Comparison of ENCODE assay signal across 1 cellular context in the genomic region with DNA sequence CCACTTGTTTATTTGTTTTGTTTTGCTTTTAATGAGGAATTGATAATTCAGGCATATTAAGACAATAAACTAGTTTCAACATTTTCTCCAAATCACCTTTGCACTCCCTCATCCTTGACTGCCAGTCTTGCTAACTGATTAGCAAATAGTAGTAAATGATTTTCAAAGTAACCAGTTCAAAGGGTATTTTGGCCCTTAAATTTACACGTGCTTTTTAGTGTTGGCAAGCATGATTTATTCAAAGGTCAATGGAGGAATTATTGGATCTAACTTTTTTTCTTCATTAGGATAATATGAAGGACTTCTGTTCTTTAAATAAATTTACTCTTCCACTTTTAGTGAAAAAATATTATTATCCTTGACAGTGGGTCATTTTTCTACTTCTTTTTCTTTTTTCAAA.
TF ChIP-seq lines count a peak whose summit lies in the region.

No MANE protein-coding gene starts in this region.

TF ChIP-seq in HepG2, 621 proteins besides CTCF, POLR2A, EP300 and RAD21 (continued from another document and continues in another):
- TF ChIP-seq ZNF30 (CRISPR knock-in tag; IDR thresholded peaks at IDR 0.05) (no peak), SOX5 (CRISPR knock-in tag; IDR thresholded peaks at IDR 0.05; ENCODE audit: borderline replicate concordance) (peak; percentile 63; the same call in 1 of the 2 replicates), TBX3 (IDR thresholded peaks at IDR 0.05; ENCODE audit: borderline replicate concordance) (0 out of 2 replicates have a peak, but pooled peaks have one; percentile 12), ZBTB42 (CRISPR knock-in tag; IDR thresholded peaks at IDR 0.05) (no peak), BHLHE40 (IDR thresholded peaks at IDR 0.05; ENCODE audit: low read length) (peak; percentile 9; the same call in 1 of the 2 replicates), TERF1 (CRISPR knock-in tag; IDR thresholded peaks at IDR 0.05) (no peak), NONO (IDR thresholded peaks at IDR 0.05) (no peak), NONO (CRISPR knock-in tag; conservative IDR thresholded peaks at IDR 0.05) (no peak), ZNF576 (CRISPR knock-in tag; IDR thresholded peaks at IDR 0.05) (no peak), PPARG (CRISPR knock-in tag; conservative IDR thresholded peaks at IDR 0.05) (peak; percentile 63; the same call in 1 of the 2 replicates), NR2F2 (IDR thresholded peaks at IDR 0.05; ENCODE audit: borderline replicate concordance, low read depth) (no peak), ZMYM4 (CRISPR knock-in tag; IDR thresholded peaks at IDR 0.05) (peak; percentile 70; the same call in 1 of the 2 replicates), ELF3 (CRISPR knock-in tag; IDR thresholded peaks at IDR 0.05) (no peak), ARNTL (CRISPR knock-in tag; IDR thresholded peaks at IDR 0.05) (peak; percentile 60; the same call in 1 of the 2 replicates), GFI1 (CRISPR knock-in tag; IDR thresholded peaks at IDR 0.05; ENCODE audit: borderline replicate concordance) (peak; percentile 31; the same call in 1 of the 2 replicates), ASH2L (IDR thresholded peaks at IDR 0.05; ENCODE audit: insufficient read length, low read depth, low read length) (no peak), ATRX (CRISPR knock-in tag; IDR thresholded peaks at IDR 0.05; ENCODE audit: borderline replicate concordance) (no peak), SATB2 (CRISPR knock-in tag; IDR thresholded peaks at IDR 0.05) (no peak), MBNL3 (CRISPR knock-in tag; conservative IDR thresholded peaks at IDR 0.05) (no peak), KDM5A (IDR thresholded peaks at IDR 0.05; ENCODE audit: borderline replicate concordance, low read length) (no peak), ZNF574 (CRISPR knock-in tag; IDR thresholded peaks at IDR 0.05) (no peak)
- TF ChIP-seq, protein P1, sequence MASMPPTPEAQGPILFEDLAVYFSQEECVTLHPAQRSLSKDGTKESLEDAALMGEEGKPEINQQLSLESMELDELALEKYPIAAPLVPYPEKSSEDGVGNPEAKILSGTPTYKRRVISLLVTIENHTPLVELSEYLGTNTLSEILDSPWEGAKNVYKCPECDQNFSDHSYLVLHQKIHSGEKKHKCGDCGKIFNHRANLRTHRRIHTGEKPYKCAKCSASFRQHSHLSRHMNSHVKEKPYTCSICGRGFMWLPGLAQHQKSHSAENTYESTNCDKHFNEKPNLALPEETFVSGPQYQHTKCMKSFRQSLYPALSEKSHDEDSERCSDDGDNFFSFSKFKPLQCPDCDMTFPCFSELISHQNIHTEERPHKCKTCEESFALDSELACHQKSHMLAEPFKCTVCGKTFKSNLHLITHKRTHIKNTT (CRISPR knock-in tag; IDR thresholded peaks at IDR 0.05) = no peak
- TF ChIP-seq, protein P2, sequence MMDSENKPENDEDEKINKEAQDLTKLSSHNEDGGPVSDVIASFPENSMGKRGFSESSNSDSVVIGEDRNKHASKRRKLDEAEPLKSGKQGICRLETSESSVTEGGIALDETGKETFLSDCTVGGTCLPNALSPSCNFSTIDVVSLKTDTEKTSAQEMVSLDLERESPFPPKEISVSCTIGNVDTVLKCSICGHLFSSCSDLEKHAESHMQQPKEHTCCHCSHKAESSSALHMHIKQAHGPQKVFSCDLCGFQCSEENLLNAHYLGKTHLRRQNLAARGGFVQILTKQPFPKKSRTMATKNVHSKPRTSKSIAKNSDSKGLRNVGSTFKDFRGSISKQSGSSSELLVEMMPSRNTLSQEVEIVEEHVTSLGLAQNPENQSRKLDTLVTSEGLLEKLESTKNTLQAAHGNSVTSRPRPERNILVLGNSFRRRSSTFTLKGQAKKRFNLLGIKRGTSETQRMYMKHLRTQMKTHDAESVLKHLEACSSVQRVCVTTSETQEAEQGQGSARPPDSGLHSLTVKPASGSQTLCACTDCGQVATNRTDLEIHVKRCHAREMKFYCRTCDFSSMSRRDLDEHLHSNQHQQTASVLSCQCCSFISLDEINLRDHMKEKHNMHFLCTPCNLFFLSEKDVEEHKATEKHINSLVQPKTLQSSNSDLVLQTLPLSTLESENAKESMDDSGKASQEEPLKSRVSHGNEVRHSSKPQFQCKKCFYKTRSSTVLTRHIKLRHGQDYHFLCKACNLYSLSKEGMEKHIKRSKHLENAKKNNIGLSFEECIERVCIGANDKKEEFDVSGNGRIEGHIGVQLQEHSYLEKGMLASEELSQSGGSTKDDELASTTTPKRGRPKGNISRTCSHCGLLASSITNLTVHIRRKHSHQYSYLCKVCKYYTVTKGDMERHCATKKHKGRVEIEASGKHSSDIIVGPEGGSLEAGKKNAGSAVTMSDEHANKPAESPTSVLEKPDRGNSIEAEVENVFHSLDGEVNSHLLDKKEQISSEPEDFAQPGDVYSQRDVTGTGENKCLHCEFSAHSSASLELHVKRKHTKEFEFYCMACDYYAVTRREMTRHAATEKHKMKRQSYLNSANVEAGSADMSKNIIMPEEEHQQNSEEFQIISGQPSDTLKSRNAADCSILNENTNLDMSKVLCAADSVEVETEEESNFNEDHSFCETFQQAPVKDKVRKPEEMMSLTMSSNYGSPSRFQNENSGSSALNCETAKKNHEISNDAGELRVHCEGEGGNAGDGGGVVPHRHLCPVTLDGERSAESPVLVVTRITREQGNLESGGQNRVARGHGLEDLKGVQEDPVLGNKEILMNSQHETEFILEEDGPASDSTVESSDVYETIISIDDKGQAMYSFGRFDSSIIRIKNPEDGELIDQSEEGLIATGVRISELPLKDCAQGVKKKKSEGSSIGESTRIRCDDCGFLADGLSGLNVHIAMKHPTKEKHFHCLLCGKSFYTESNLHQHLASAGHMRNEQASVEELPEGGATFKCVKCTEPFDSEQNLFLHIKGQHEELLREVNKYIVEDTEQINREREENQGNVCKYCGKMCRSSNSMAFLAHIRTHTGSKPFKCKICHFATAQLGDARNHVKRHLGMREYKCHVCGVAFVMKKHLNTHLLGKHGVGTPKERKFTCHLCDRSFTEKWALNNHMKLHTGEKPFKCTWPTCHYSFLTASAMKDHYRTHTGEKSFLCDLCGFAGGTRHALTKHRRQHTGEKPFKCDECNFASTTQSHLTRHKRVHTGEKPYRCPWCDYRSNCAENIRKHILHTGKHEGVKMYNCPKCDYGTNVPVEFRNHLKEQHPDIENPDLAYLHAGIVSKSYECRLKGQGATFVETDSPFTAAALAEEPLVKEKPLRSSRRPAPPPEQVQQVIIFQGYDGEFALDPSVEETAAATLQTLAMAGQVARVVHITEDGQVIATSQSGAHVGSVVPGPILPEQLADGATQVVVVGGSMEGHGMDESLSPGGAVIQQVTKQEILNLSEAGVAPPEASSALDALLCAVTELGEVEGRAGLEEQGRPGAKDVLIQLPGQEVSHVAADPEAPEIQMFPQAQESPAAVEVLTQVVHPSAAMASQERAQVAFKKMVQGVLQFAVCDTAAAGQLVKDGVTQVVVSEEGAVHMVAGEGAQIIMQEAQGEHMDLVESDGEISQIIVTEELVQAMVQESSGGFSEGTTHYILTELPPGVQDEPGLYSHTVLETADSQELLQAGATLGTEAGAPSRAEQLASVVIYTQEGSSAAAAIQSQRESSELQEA (CRISPR knock-in tag; IDR thresholded peaks at IDR 0.05; ENCODE audit: not compliant biosample characterization) = no peak
- TF ChIP-seq, protein P3, sequence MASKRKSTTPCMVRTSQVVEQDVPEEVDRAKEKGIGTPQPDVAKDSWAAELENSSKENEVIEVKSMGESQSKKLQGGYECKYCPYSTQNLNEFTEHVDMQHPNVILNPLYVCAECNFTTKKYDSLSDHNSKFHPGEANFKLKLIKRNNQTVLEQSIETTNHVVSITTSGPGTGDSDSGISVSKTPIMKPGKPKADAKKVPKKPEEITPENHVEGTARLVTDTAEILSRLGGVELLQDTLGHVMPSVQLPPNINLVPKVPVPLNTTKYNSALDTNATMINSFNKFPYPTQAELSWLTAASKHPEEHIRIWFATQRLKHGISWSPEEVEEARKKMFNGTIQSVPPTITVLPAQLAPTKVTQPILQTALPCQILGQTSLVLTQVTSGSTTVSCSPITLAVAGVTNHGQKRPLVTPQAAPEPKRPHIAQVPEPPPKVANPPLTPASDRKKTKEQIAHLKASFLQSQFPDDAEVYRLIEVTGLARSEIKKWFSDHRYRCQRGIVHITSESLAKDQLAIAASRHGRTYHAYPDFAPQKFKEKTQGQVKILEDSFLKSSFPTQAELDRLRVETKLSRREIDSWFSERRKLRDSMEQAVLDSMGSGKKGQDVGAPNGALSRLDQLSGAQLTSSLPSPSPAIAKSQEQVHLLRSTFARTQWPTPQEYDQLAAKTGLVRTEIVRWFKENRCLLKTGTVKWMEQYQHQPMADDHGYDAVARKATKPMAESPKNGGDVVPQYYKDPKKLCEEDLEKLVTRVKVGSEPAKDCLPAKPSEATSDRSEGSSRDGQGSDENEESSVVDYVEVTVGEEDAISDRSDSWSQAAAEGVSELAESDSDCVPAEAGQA (IDR thresholded peaks at IDR 0.05; ENCODE audit: low read depth) = no peak
- TF ChIP-seq, protein P3 (CRISPR knock-in tag; IDR thresholded peaks at IDR 0.05; ENCODE audit: borderline replicate concordance) = 0 out of 2 replicates have a peak, but pooled peaks have one; percentile 27
- TF ChIP-seq, protein P4, sequence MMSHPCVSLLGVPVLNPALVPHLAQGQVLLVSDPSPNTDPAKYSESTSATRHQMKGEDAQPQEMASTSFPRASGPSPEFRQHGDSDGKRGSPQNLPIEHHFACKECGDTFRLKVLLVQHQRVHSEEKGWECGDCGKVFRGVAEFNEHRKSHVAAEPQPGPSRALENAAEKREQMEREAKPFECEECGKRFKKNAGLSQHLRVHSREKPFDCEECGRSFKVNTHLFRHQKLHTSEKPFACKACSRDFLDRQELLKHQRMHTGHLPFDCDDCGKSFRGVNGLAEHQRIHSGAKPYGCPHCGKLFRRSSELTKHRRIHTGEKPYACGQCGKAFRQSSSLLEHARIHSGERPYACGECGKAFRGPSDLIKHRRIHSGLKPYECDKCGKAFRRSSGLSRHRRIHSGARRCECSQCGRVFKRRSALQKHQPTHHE (CRISPR knock-in tag; IDR thresholded peaks at IDR 0.05; ENCODE audit: borderline replicate concordance) = no peak
- TF ChIP-seq, protein P5, sequence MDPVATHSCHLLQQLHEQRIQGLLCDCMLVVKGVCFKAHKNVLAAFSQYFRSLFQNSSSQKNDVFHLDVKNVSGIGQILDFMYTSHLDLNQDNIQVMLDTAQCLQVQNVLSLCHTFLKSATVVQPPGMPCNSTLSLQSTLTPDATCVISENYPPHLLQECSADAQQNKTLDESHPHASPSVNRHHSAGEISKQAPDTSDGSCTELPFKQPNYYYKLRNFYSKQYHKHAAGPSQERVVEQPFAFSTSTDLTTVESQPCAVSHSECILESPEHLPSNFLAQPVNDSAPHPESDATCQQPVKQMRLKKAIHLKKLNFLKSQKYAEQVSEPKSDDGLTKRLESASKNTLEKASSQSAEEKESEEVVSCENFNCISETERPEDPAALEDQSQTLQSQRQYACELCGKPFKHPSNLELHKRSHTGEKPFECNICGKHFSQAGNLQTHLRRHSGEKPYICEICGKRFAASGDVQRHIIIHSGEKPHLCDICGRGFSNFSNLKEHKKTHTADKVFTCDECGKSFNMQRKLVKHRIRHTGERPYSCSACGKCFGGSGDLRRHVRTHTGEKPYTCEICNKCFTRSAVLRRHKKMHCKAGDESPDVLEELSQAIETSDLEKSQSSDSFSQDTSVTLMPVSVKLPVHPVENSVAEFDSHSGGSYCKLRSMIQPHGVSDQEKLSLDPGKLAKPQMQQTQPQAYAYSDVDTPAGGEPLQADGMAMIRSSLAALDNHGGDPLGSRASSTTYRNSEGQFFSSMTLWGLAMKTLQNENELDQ (CRISPR knock-in tag; IDR thresholded peaks at IDR 0.05; ENCODE audit: borderline replicate concordance) = no peak
